Comparison of ENCODE assay signal across 1 cellular context in the genomic region with DNA sequence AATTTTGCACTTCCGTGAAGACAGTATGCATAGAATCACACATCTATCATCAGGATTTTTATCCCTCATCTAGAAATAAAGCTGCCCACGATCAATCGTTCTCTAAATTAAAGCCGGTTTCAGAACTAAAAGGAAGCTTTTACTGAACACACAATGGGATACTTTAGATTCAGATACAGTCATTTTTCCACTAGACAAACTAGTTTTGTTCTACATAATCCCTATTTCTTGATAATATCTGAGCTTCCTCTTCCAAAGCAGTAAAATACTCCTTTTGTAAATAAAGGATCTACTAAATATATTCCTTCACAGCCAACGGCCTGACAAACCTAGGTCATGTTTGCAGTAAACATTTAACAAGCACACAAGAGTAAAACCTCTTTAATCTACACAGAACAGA.
TF ChIP-seq lines count a peak whose summit lies in the region.

No MANE protein-coding gene starts in this region.

TF ChIP-seq in HepG2, 621 proteins besides CTCF, POLR2A, EP300 and RAD21:
- no peak for TF ChIP-seq ZMYM4 (CRISPR knock-in tag; IDR thresholded peaks at IDR 0.05)
- TF ChIP-seq ZNF782 (CRISPR knock-in tag; IDR thresholded peaks at IDR 0.05; ENCODE audit: borderline replicate concordance): no peak
- TF ChIP-seq SIN3A (IDR thresholded peaks at IDR 0.05; ENCODE audit: borderline replicate concordance, low read depth, low read length): no peak
- TF ChIP-seq SP5 (CRISPR knock-in tag; IDR thresholded peaks at IDR 0.05; ENCODE audit: borderline replicate concordance, low read depth): no peak
